ENCODE assay signal across 17 cellular contexts in genomic region chr19:2173841-2174577, GRCh38. TPM values are rescaled to one million over a fixed set of nuclear protein-coding genes. Genes with fewer than 3 reads are reported as not detected.
DNase-seq lines count a peak whose midpoint lies in the region; ATAC-seq and TF ChIP-seq lines count a peak whose summit lies in the region.
"Had no signal": no experiment of that assay in that cellular context is flagged by ENCODE, and none has a peak within 500 bp of the region (broad histone marks: within the 10 kb centered on the region; RNA-seq: fewer than 3 reads in every experiment).

No MANE protein-coding gene starts in this region.

- no peaks in the 10 kb centered on the region for H3K27me3 ChIP-seq in smooth muscle cell (ENCODE audit: low read depth)
- H3K27me3 ChIP-seq: brain microvascular endothelial cell, right atrium auricular region had no signal

- H3K9ac ChIP-seq in smooth muscle cell (ENCODE audit: low read depth) = no peak overlapping the region

- peaks cover 96% of the 10 kb centered on the region for H4K20me1 ChIP-seq in smooth muscle cell (ENCODE audit: low read depth)

- no peak overlapping the region for H3K4me2 ChIP-seq in smooth muscle cell

- peak overlapping the region; percentile 9 for H3K27ac ChIP-seq in smooth muscle cell (ENCODE audit: low read depth)
- H3K27ac ChIP-seq: brain microvascular endothelial cell had no signal

- H3K36me3 ChIP-seq in smooth muscle cell (ENCODE audit: low read depth) = no peaks in the 10 kb centered on the region
- H3K36me3 ChIP-seq: right atrium auricular region had no signal

- no peak overlapping the region for H2AFZ ChIP-seq in smooth muscle cell (ENCODE audit: low read depth)

- ATAC-seq in GM19351 (IDR thresholded peaks at IDR 0.05; ENCODE audit: unreplicated experiment) (no peak), HG02623 (IDR thresholded peaks at IDR 0.05; ENCODE audit: unreplicated experiment) (no peak)
- ATAC-seq: left ventricle myocardium superior had no signal

- H3K9me3 Mint-ChIP-seq in activated CD4-positive, alpha-beta T cell treated with anti-CD3 and anti-CD28 coated beads, Interleukin-2, amount 10 ng/mL, durations not matched to agents 24 days and 14 days = no peaks in the 10 kb centered on the region
- H3K9me3 Mint-ChIP-seq in activated T-helper 2 cell treated with anti-CD3 and anti-CD28 coated beads, Interferon-gamma antibody, Interleukin-2, Interleukin-4, amounts not matched to agents 10 μg/mL and 5 μg/mL and 100 μg/mL, durations not matched to agents 14 hours and 24 hours and 36 hours = no peaks in the 10 kb centered on the region
- H3K9me3 Mint-ChIP-seq: activated B cell treated with CpG ODN at 0.5 μM for 24 hours, neural crest cell had no signal

- WGBS in smooth muscle cell (ENCODE audit: low lambda C conversion rate) = 81% methylated on average over 14 of the region's 14 CpGs

- H3K4me3 ChIP-seq in smooth muscle cell = no peak overlapping the region
- H3K4me3 ChIP-seq: right atrium auricular region had no signal

- DNase-seq in activated CD4-positive, alpha-beta T cell treated with anti-CD3 and anti-CD28 coated beads, Interleukin-2, amount 10 ng/mL, durations not matched to agents 24 days and 14 days = no peak
- DNase-seq in activated CD4-positive, alpha-beta T cell treated with anti-CD3 and anti-CD28 coated beads for 4 hours = no peak
- DNase-seq in activated T-helper 2 cell treated with anti-CD3 and anti-CD28 coated beads, Interferon-gamma antibody, Interleukin-2, Interleukin-4, amounts not matched to agents 10 μg/mL and 5 μg/mL and 100 μg/mL, durations not matched to agents 14 hours and 24 hours and 36 hours (ENCODE audit: low spot score) = no peak
- peak; percentile 62 for DNase-seq in left kidney (ENCODE audit: low read depth, low spot score)
- no peak for DNase-seq in smooth muscle cell (lab: John Stamatoyannopoulos, UW; ENCODE audit: unreplicated experiment)
- no peak for DNase-seq in NOMO-1 (lab: John Stamatoyannopoulos, UW; ENCODE audit: unreplicated experiment in 2 of 2)
- DNase-seq: activated B cell treated with CpG ODN at 0.5 μM for 24 hours; brain microvascular endothelial cell; effector memory CD4-positive, alpha-beta T cell; left ventricle myocardium superior; NCI-H774; RPMI8226; stimulated activated CD4-positive, alpha-beta T cell treated with anti-CD3 and anti-CD28 coated beads, Interleukin-1b, Interleukin-23, amount 100 ng/mL, for 48 hours had no signal

- H3F3A ChIP-seq in smooth muscle cell (ENCODE audit: low read depth) = no peaks in the 10 kb centered on the region

- H3K79me2 ChIP-seq in smooth muscle cell (ENCODE audit: low read depth) = peaks cover 93% of the 10 kb centered on the region

- peaks cover 28% of the 10 kb centered on the region for H3K4me1 Mint-ChIP-seq in activated CD4-positive, alpha-beta T cell treated with anti-CD3 and anti-CD28 coated beads, Interleukin-2, amount 10 ng/mL, durations not matched to agents 24 days and 14 days
- H3K4me1 Mint-ChIP-seq in activated T-helper 2 cell treated with anti-CD3 and anti-CD28 coated beads, Interferon-gamma antibody, Interleukin-2, Interleukin-4, amounts not matched to agents 10 μg/mL and 5 μg/mL and 100 μg/mL, durations not matched to agents 14 hours and 24 hours and 36 hours (ENCODE audit: low read depth) = peaks cover 33% of the 10 kb centered on the region

- H3K4me3 Mint-ChIP-seq in activated CD4-positive, alpha-beta T cell treated with anti-CD3 and anti-CD28 coated beads, Interleukin-2, amount 10 ng/mL, durations not matched to agents 24 days and 14 days = no peak overlapping the region
- H3K4me3 Mint-ChIP-seq in activated T-helper 2 cell treated with anti-CD3 and anti-CD28 coated beads, Interferon-gamma antibody, Interleukin-2, Interleukin-4, amounts not matched to agents 10 μg/mL and 5 μg/mL and 100 μg/mL, durations not matched to agents 14 hours and 24 hours and 36 hours (ENCODE audit: low read depth) = no peak overlapping the region
- H3K4me3 Mint-ChIP-seq: activated B cell treated with CpG ODN at 0.5 μM for 24 hours, neural crest cell had no signal

- intact Hi-C loops in activated CD4-positive, alpha-beta T cell treated with anti-CD3 and anti-CD28 coated beads, Interleukin-2, amount 10 ng/mL, durations not matched to agents 24 days and 14 days (cut with micrococcal nuclease) = no loop called here
- intact Hi-C loops in activated T-helper 2 cell treated with anti-CD3 and anti-CD28 coated beads, Interferon-gamma antibody, Interleukin-2, Interleukin-4, amounts not matched to agents 10 μg/mL and 5 μg/mL and 100 μg/mL, durations not matched to agents 14 hours and 24 hours and 36 hours (cut with micrococcal nuclease) = no loop called here

- H3K36me3 Mint-ChIP-seq in activated CD4-positive, alpha-beta T cell treated with anti-CD3 and anti-CD28 coated beads, Interleukin-2, amount 10 ng/mL, durations not matched to agents 24 days and 14 days (ENCODE audit: low read depth) = peaks cover 19% of the 10 kb centered on the region
- peaks cover 38% of the 10 kb centered on the region for H3K36me3 Mint-ChIP-seq in activated T-helper 2 cell treated with anti-CD3 and anti-CD28 coated beads, Interferon-gamma antibody, Interleukin-2, Interleukin-4, amounts not matched to agents 10 μg/mL and 5 μg/mL and 100 μg/mL, durations not matched to agents 14 hours and 24 hours and 36 hours (ENCODE audit: low read depth)

- H3K27ac Mint-ChIP-seq in activated CD4-positive, alpha-beta T cell treated with anti-CD3 and anti-CD28 coated beads, Interleukin-2, amount 10 ng/mL, durations not matched to agents 24 days and 14 days = peak overlapping the region; percentile 70
- H3K27ac Mint-ChIP-seq in activated T-helper 2 cell treated with anti-CD3 and anti-CD28 coated beads, Interferon-gamma antibody, Interleukin-2, Interleukin-4, amounts not matched to agents 10 μg/mL and 5 μg/mL and 100 μg/mL, durations not matched to agents 14 hours and 24 hours and 36 hours = peak overlapping the region; percentile 67
- H3K27ac Mint-ChIP-seq: activated B cell treated with CpG ODN at 0.5 μM for 24 hours had no signal

- H3K9me3 ChIP-seq in smooth muscle cell (replicated peaks; ENCODE audit: low read depth) = no peaks in the 10 kb centered on the region
- H3K9me3 ChIP-seq: right atrium auricular region had no signal

- H3K4me1 ChIP-seq in smooth muscle cell (ENCODE audit: low read depth) = peaks cover 25% of the 10 kb centered on the region

- TF ChIP-seq CTCF in smooth muscle cell (IDR thresholded peaks at IDR 0.05; ENCODE audit: borderline replicate concordance, insufficient read depth, poor library complexity, severe bottlenecking) = no peak

- no peaks in the 10 kb centered on the region for H3K27me3 Mint-ChIP-seq in activated CD4-positive, alpha-beta T cell treated with anti-CD3 and anti-CD28 coated beads, Interleukin-2, amount 10 ng/mL, durations not matched to agents 24 days and 14 days
- no peaks in the 10 kb centered on the region for H3K27me3 Mint-ChIP-seq in activated T-helper 2 cell treated with anti-CD3 and anti-CD28 coated beads, Interferon-gamma antibody, Interleukin-2, Interleukin-4, amounts not matched to agents 10 μg/mL and 5 μg/mL and 100 μg/mL, durations not matched to agents 14 hours and 24 hours and 36 hours (ENCODE audit: low read depth)
- H3K27me3 Mint-ChIP-seq: activated B cell treated with CpG ODN at 0.5 μM for 24 hours had no signal

RNA-seq across cellular contexts. Expression of gene DOT1L, which starts 10.3 kb away (rescaled TPM):
- 127 and 137 TPM in 2 replicates for total RNA-seq in activated CD4-positive, alpha-beta T cell treated with anti-CD3 and anti-CD28 coated beads, Interleukin-2, amount 10 ng/mL, durations not matched to agents 24 days and 14 days
- total RNA-seq in activated T-helper 2 cell treated with anti-CD3 and anti-CD28 coated beads, Interferon-gamma antibody, Interleukin-2, Interleukin-4, amounts not matched to agents 10 μg/mL and 5 μg/mL and 100 μg/mL, durations not matched to agents 14 hours and 24 hours and 36 hours = 115 and 121 TPM in 2 replicates
- 4.2 and 4.8 TPM in 2 replicates for total RNA-seq in smooth muscle cell
- polyA plus RNA-seq in smooth muscle cell = 3.4 and 5.5 TPM in 2 replicates

RNA-seq across cellular contexts. Expression of gene AP3D1, which starts 22.6 kb away (rescaled TPM):
- total RNA-seq in activated CD4-positive, alpha-beta T cell treated with anti-CD3 and anti-CD28 coated beads, Interleukin-2, amount 10 ng/mL, durations not matched to agents 24 days and 14 days = 104 and 113 TPM in 2 replicates
- total RNA-seq in activated T-helper 2 cell treated with anti-CD3 and anti-CD28 coated beads, Interferon-gamma antibody, Interleukin-2, Interleukin-4, amounts not matched to agents 10 μg/mL and 5 μg/mL and 100 μg/mL, durations not matched to agents 14 hours and 24 hours and 36 hours = 101 and 103 TPM in 2 replicates
- 43.0 and 66.2 TPM in 2 replicates for total RNA-seq in smooth muscle cell
- polyA plus RNA-seq in smooth muscle cell = 81.0 and 82.8 TPM in 2 replicates

Comparison
In these comparisons a context has a peak if more than half of its experiments do, and no peak if none do; other contexts are left out.
1. RNA of gene DOT1L, which starts 10.3 kb away (total RNA-seq): 127 to 137 TPM in activated CD4-positive, alpha-beta T cell treated with anti-CD3 and anti-CD28 coated beads, Interleukin-2, amount 10 ng/mL, durations not matched to agents 24 days and 14 days and 115 to 121 TPM in activated T-helper 2 cell treated with anti-CD3 and anti-CD28 coated beads, Interferon-gamma antibody, Interleukin-2, Interleukin-4, amounts not matched to agents 10 μg/mL and 5 μg/mL and 100 μg/mL, durations not matched to agents 14 hours and 24 hours and 36 hours; 4.2 to 4.8 TPM in smooth muscle cell; every median in the first group is over 10 times any median in the second.